Comparison of ENCODE assay signal across 9 cellular contexts in genomic region chr6:49955847-49956246, GRCh38. TPM values are rescaled to one million over a fixed set of nuclear protein-coding genes. Genes with fewer than 3 reads are reported as not detected.
"Had no signal": no experiment of that assay in that cellular context is flagged by ENCODE, and none has a peak within 500 bp of the region (broad histone marks: within the 10 kb centered on the region; RNA-seq: fewer than 3 reads in every experiment).

No MANE protein-coding gene starts in this region.

- H3K4me3 Mint-ChIP-seq: IgD-negative memory B cell had no signal

- H3K27ac Mint-ChIP-seq: IgD-negative memory B cell had no signal

- DNase-seq: IMR-90, KBM-7, KG1 had no signal

- H3K27me3 Mint-ChIP-seq: IgD-negative memory B cell had no signal

- H3K4me2 ChIP-seq: KMS-11 had no signal

- H3K9ac ChIP-seq: KMS-11 had no signal

- FAIRE-seq: HTR-8/SVneo had no signal

- H3K36me3 Mint-ChIP-seq: IgD-negative memory B cell had no signal

- H3K4me1 Mint-ChIP-seq: IgD-negative memory B cell had no signal

- H3K27ac ChIP-seq: HL-60, KMS-11 had no signal

RNA-seq across cellular contexts. Expression of gene DEFB114, which starts 8.1 kb away (rescaled TPM):
- total RNA-seq: HT-29, HT1080, IMR-90 had no signal
- polyA plus RNA-seq: IgD-negative memory B cell, IMR-90 had no signal

RNA-seq across cellular contexts. Expression of gene DEFB113, which starts 13.6 kb away (rescaled TPM):
- total RNA-seq: HT-29, HT1080, IMR-90 had no signal
- polyA plus RNA-seq: IgD-negative memory B cell, IMR-90 had no signal
